27 cellular contexts compared by ENCODE assay signal in the genomic region with DNA sequence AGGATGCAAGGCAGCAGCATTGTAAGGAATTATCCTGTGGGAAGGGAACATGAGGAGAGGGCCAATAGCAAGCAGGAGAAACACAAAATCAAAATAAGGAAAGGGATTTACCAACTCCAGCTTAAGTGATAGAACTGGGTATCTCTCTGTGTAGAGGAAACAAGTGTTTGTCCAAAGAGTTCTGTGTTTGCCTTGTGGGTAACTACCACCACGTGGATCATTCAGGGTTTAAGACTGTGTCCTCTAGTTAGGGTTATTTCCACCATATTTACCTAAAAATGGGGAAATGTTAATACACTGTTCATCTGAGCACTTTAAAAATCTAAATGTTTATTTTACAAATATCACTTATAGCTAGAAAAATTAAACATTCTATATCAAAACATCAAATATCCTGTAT.
"Had no signal": no experiment of that assay in that cellular context is flagged by ENCODE, and none has a peak within 500 bp of the region (broad histone marks: within the 10 kb centered on the region; RNA-seq: fewer than 3 reads in every experiment).

No MANE protein-coding gene starts in this region.

- H3K4me2 ChIP-seq: hepatocyte had no signal

- DNase-seq: cortex of kidney; dermis blood vessel endothelial cell; dorsolateral prefrontal cortex; effector CD4-positive, alpha-beta T cell; effector CD8-positive, alpha-beta T cell; effector memory CD4-positive, alpha-beta T cell; effector memory CD8-positive, alpha-beta T cell; erythroblast; esophagus squamous epithelium; foreskin fibroblast; foreskin keratinocyte; foreskin melanocyte; gastrocnemius medialis; glutamatergic neuron; head of caudate nucleus; heart right ventricle had no signal

- FAIRE-seq: colon, endometrium, endothelial cell of umbilical vein, frontal cortex had no signal

- H3K36me3 ChIP-seq: colonic mucosa, esophagus squamous epithelium, gastrocnemius medialis, gastroesophageal sphincter, heart left ventricle, heart right ventricle had no signal

- H3K27me3 ChIP-seq: colonic mucosa, dorsolateral prefrontal cortex, foreskin keratinocyte, gastrocnemius medialis, hepatocyte had no signal

- ATAC-seq: effector memory CD8-positive, alpha-beta T cell; esophagus mucosa; foreskin keratinocyte; gastrocnemius medialis; gastroesophageal sphincter; heart left ventricle; heart right ventricle had no signal

- H2AFZ ChIP-seq: hepatocyte had no signal

- H3K79me2 ChIP-seq: hepatocyte had no signal

- H3K9me3 ChIP-seq: colonic mucosa, gastrocnemius medialis had no signal

- H3K4me1 ChIP-seq: colonic mucosa, esophagus squamous epithelium, foreskin keratinocyte, gastrocnemius medialis, gastroesophageal sphincter, heart left ventricle, heart right ventricle had no signal

- H3K4me3 ChIP-seq: colonic mucosa, coronary artery, dorsolateral prefrontal cortex, esophagus squamous epithelium, gastrocnemius medialis, gastroesophageal sphincter, heart left ventricle, heart right ventricle, hepatocyte had no signal

- H3K27ac ChIP-seq: colonic mucosa, coronary artery, dorsolateral prefrontal cortex, epithelial cell of prostate, esophagus squamous epithelium, foreskin keratinocyte, gastrocnemius medialis, gastroesophageal sphincter, heart left ventricle, heart right ventricle, hepatocyte had no signal
